Comparison of ENCODE assay signal across 9 cellular contexts in the genomic region with DNA sequence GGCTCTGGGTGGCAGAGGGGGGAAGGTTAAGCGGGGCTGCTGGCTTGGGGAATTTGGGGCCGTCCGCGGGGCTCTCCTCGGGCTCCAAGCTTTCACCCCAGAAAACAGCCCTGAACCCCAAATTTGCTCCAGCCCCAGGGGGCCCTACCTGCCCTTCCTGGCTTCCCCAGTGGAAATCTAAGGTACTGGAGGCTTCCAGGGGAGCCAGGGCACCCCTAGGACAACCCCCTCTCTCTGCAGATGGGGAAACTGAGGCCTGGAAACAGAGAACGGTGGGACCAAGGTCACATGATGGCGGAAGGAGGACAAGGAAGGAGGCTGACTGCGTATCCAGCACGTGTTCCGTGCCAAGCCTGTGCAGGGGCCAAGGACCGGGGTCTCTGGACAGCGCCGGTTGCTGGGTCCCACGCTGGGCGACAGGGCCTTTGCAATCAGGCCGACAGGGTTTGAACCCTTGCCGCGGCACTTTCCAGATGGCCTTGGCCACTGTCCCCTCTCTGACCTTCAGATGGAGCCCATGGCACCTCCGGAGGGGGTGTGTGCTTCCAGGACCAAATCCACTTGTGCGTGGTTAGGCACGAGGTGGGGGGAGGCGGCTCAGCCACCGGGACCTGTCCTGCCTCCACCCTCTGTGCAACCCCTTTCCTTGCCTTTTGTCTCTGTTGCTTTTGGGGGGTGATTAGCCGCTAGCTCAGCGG.
DNase-seq lines count a peak whose midpoint lies in the region; ATAC-seq and TF ChIP-seq lines count a peak whose summit lies in the region.
"Had no signal": no experiment of that assay in that cellular context is flagged by ENCODE, and none has a peak within 500 bp of the region (broad histone marks: within the 10 kb centered on the region; RNA-seq: fewer than 3 reads in every experiment).

No MANE protein-coding gene starts in this region.

- no peaks in the 10 kb centered on the region for H3K36me3 Mint-ChIP-seq in CD4-positive, alpha-beta T cell (ENCODE audit: low read depth)
- no peaks in the 10 kb centered on the region for H3K36me3 Mint-ChIP-seq in osteocyte (ENCODE audit: unreplicated experiment)

- CTCF ChIA-PET in CD4-positive, alpha-beta T cell (lab: Charles Lee): interaction anchor here (1.5 kb wide), 1 partner anchor 186 kb away, joined by 3 read pairs; no protein-coding TSS in a partner anchor

- no peak for TF ChIP-seq CTCF in CD4-positive, alpha-beta T cell (IDR thresholded peaks at IDR 0.05)
- no peak for TF ChIP-seq CTCF in fibroblast of pulmonary artery (IDR thresholded peaks at IDR 0.05; ENCODE audit: low read length, missing control alignments)
- no peak for TF ChIP-seq CTCF in osteocyte (IDR thresholded peaks at IDR 0.05)

- H3K9me3 Mint-ChIP-seq in CD4-positive, alpha-beta T cell: peaks cover 2% of the 10 kb centered on the region
- no peaks in the 10 kb centered on the region for H3K9me3 Mint-ChIP-seq in osteocyte (ENCODE audit: unreplicated experiment)

- peaks cover 59% of the 10 kb centered on the region for H3K27me3 Mint-ChIP-seq in CD4-positive, alpha-beta T cell
- peaks cover 9% of the 10 kb centered on the region for H3K27me3 Mint-ChIP-seq in osteocyte (ENCODE audit: unreplicated experiment)

- peak overlapping the region; percentile 92 for H3K4me3 Mint-ChIP-seq in CD4-positive, alpha-beta T cell
- peak overlapping the region; percentile 81 for H3K4me3 Mint-ChIP-seq in osteocyte (ENCODE audit: unreplicated experiment)

- no peaks in the 10 kb centered on the region for H3K9me3 ChIP-seq in CD4-positive, alpha-beta T cell (ENCODE audit: control insufficient read depth, low read length)

- ATAC-seq in CD4-positive, alpha-beta T cell (ENCODE audit: poor library complexity): peak; percentile 12
- 0 out of 3 replicates have a peak, but pooled peaks have one; percentile 5 for ATAC-seq in SK-N-SH treated with all-trans-retinoic acid at 6 μM for 48 hours
- no peak for ATAC-seq in HG03025 (IDR thresholded peaks at IDR 0.05; ENCODE audit: low FRiP score, unreplicated experiment)
- ATAC-seq: GM12878 had no signal

- intact Hi-C loops in CD4-positive, alpha-beta T cell (cut with DNase I, micrococcal nuclease): loop anchor here in 1 of 2 experiments (10.0 kb wide), 1 partner anchor 47 kb away; no protein-coding TSS in a partner anchor
- intact Hi-C loops in posterior vena cava (cut with DNase I): no loop called here

- H3K4me3 ChIP-seq in fibroblast of pulmonary artery (replicated peaks; ENCODE audit: low read depth, low read length): peak overlapping the region; percentile 54
- H3K4me3 ChIP-seq: GM12878 had no signal

- POLR2A ChIA-PET in CD4-positive, alpha-beta T cell (lab: Charles Lee): interaction anchor here (1.0 to 3.0 kb wide), 9 partner anchors 20 to 367 kb away, joined by 3 to 13 read pairs (median 4); no protein-coding TSS in a partner anchor

- H3K27me3 ChIP-seq in CD4-positive, alpha-beta T cell (ENCODE audit: control insufficient read depth, insufficient read depth, low read length): peaks cover 20% of the 10 kb centered on the region

- no peak for DNase-seq in CD4-positive, alpha-beta T cell
- DNase-seq in fibroblast of pulmonary artery (ENCODE audit: low read depth) (no peak), osteocyte (ENCODE audit: extremely low spot score, unreplicated experiment) (no peak), posterior vena cava (ENCODE audit: low spot score) (no peak), occipital lobe (lab: John Stamatoyannopoulos, UW) (no peak), T-helper 9 cell (no peak)

- peaks cover 26% of the 10 kb centered on the region for H3K4me1 Mint-ChIP-seq in CD4-positive, alpha-beta T cell (ENCODE audit: low read depth)
- H3K4me1 Mint-ChIP-seq in osteocyte (ENCODE audit: unreplicated experiment): peaks cover 13% of the 10 kb centered on the region

- no peak overlapping the region for H3K27ac ChIP-seq in CD4-positive, alpha-beta T cell (ENCODE audit: low read depth, low read length)

- no peak overlapping the region for H3K27ac Mint-ChIP-seq in CD4-positive, alpha-beta T cell
- no peak overlapping the region for H3K27ac Mint-ChIP-seq in osteocyte (ENCODE audit: unreplicated experiment)

TF ChIP-seq in SK-N-SH treated with all-trans-retinoic acid at 6 μM for 48 hours, 23 proteins besides CTCF, POLR2A, EP300 and RAD21:
- TF ChIP-seq ZC3H10 (CRISPR knock-in tag; IDR thresholded peaks at IDR 0.05): no peak
- TF ChIP-seq ZNF8 (CRISPR knock-in tag; IDR thresholded peaks at IDR 0.05): no peak
- no peak for TF ChIP-seq ZNF565 (CRISPR knock-in tag; conservative IDR thresholded peaks at IDR 0.05; ENCODE audit: low read depth)
- TF ChIP-seq OSR1 (CRISPR knock-in tag; IDR thresholded peaks at IDR 0.05): no peak
- TF ChIP-seq TCF4 (CRISPR knock-in tag; IDR thresholded peaks at IDR 0.05; ENCODE audit: borderline replicate concordance): no peak
- no peak for TF ChIP-seq SNAI2 (CRISPR knock-in tag; IDR thresholded peaks at IDR 0.05)
- no peak for TF ChIP-seq BACH2 (CRISPR knock-in tag; IDR thresholded peaks at IDR 0.05; ENCODE audit: borderline replicate concordance)
- TF ChIP-seq ESRRG (CRISPR knock-in tag; IDR thresholded peaks at IDR 0.05): no peak
- no peak for TF ChIP-seq CREB5 (CRISPR knock-in tag; IDR thresholded peaks at IDR 0.05; ENCODE audit: low read depth)
- no peak for TF ChIP-seq ARNTL (CRISPR knock-in tag; IDR thresholded peaks at IDR 0.05; ENCODE audit: borderline replicate concordance, low read depth)
- TF ChIP-seq ZFP30 (CRISPR knock-in tag; IDR thresholded peaks at IDR 0.05): no peak
- TF ChIP-seq, protein P1, sequence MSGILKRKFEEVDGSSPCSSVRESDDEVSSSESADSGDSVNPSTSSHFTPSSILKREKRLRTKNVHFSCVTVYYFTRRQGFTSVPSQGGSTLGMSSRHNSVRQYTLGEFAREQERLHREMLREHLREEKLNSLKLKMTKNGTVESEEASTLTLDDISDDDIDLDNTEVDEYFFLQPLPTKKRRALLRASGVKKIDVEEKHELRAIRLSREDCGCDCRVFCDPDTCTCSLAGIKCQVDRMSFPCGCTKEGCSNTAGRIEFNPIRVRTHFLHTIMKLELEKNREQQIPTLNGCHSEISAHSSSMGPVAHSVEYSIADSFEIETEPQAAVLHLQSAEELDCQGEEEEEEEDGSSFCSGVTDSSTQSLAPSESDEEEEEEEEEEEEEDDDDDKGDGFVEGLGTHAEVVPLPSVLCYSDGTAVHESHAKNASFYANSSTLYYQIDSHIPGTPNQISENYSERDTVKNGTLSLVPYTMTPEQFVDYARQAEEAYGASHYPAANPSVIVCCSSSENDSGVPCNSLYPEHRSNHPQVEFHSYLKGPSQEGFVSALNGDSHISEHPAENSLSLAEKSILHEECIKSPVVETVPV (CRISPR knock-in tag; IDR thresholded peaks at IDR 0.05): no peak
- no peak for TF ChIP-seq POU6F1 (CRISPR knock-in tag; IDR thresholded peaks at IDR 0.05; ENCODE audit: borderline replicate concordance, low read depth)
- TF ChIP-seq PPARA (CRISPR knock-in tag; IDR thresholded peaks at IDR 0.05; ENCODE audit: borderline replicate concordance): no peak
- TF ChIP-seq TOX (CRISPR knock-in tag; IDR thresholded peaks at IDR 0.05; ENCODE audit: borderline replicate concordance): no peak
- no peak for TF ChIP-seq CSDC2 (CRISPR knock-in tag; IDR thresholded peaks at IDR 0.05)
- TF ChIP-seq RARB (CRISPR knock-in tag; IDR thresholded peaks at IDR 0.05): no peak
